21 cellular contexts compared by ENCODE assay signal in genomic region chr7:112946350-112946749, GRCh38.
"Had no signal": no experiment of that assay in that cellular context is flagged by ENCODE, and none has a peak within 500 bp of the region (broad histone marks: within the 10 kb centered on the region; RNA-seq: fewer than 3 reads in every experiment).

No MANE protein-coding gene starts in this region.

- ATAC-seq: activated T-cell treated with anti-CD3 and anti-CD28 coated beads, Interleukin-2, amount 50 U/mL, for 4 hours; gastrocnemius medialis; left ventricle myocardium superior; stimulated activated naive CD8-positive, alpha-beta T cell treated with anti-CD3 and anti-CD28 coated beads, Interleukin-15, Interleukin-2, amounts not matched to agents 100 U/mL and 50 U/mL, for 24 hours had no signal

- DNase-seq: activated CD4-positive, alpha-beta T cell treated with anti-CD3 and anti-CD28 coated beads, Interleukin-2, amount 50 U/mL, for 1 hour; activated CD4-positive, CD25-positive, alpha-beta regulatory T cell treated with anti-CD3 and anti-CD28 coated beads, Interleukin-2, amount 50 U/mL, for 72 hours; activated CD8-positive, alpha-beta memory T cell treated with anti-CD3 and anti-CD28 coated beads, Interleukin-2, amount 50 U/mL, for 4 hours; activated naive CD4-positive, alpha-beta T cell treated with anti-CD3 and anti-CD28 coated beads for 36 hours; activated T-cell treated with anti-CD3 and anti-CD28 coated beads, Interleukin-2, amount 50 U/mL, for 4 hours; anterior cingulate cortex; caudate nucleus; dorsolateral prefrontal cortex; gastrocnemius medialis; head of caudate nucleus; kidney glomerular epithelial cell; left ventricle myocardium superior; occipital lobe; posterior cingulate gyrus; spleen; stimulated activated naive CD8-positive, alpha-beta T cell treated with anti-CD3 and anti-CD28 coated beads, Interleukin-15, Interleukin-2, amounts not matched to agents 100 U/mL and 50 U/mL, for 24 hours; substantia nigra; T-helper 9 cell; uterus had no signal

- H3K4me3 ChIP-seq: dorsolateral prefrontal cortex, gastrocnemius medialis, spleen, tibial nerve, uterus had no signal

- H3K27ac ChIP-seq: dorsolateral prefrontal cortex, gastrocnemius medialis, spleen, tibial nerve, uterus had no signal

- H3K4me1 ChIP-seq: gastrocnemius medialis, spleen, tibial nerve, uterus had no signal

- H3K9me3 ChIP-seq: gastrocnemius medialis, spleen, tibial nerve, uterus had no signal

- FAIRE-seq: colon had no signal

- H3K36me3 ChIP-seq: gastrocnemius medialis, spleen, tibial nerve, uterus had no signal

- H3K27me3 ChIP-seq: dorsolateral prefrontal cortex, gastrocnemius medialis, tibial nerve, uterus had no signal
